Comparison of ENCODE assay signal across 1 cellular context in the genomic region with DNA sequence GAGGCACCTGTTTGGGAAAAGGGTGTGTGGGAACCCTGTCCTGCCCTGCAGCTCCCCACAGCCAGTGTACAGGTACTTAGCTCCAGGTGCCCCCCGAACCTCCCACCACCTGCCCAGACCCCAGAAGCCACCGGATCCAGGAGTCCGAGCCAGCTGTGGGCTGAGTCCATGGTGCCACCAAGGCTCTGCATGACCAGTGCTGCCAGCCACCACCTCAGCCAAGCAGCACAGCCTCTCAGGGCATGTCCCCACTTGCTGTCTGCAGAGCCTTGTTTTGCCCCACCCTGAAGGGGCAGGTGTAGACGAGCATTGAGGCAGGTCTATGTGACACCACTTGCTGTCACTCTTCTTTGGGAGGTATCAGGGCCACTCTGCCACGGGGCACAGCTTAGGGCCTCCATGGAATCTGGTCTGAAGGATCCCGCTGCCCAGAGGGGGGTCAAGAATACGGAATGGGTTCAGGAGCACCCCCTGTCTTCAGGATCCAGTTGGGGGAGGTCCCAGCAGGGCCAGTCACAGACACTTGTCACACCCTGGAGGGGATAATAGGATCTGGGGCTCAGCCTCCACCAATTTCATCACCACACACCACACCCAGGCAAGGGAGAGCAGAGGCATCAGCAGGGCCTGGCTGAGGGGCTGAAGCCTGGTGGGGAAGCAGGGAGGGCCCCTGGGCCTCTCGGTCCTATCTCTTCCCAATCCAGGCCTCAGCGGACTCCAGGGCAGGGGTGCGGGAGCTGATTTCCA.
TF ChIP-seq lines count a peak whose summit lies in the region.

No MANE protein-coding gene starts in this region.

TF ChIP-seq in K562, 482 proteins besides CTCF, POLR2A, EP300 and RAD21:
- TF ChIP-seq CBFB (CRISPR knock-in tag; IDR thresholded peaks at IDR 0.05), result 0 out of 2 replicates have a peak, but pooled peaks have one; percentile 43
- no peak for TF ChIP-seq CBX8 (IDR thresholded peaks at IDR 0.05; ENCODE audit: borderline replicate concordance, extremely low read depth, low read depth, low read length, poor library complexity, severe bottlenecking)
- peak; percentile 57 for TF ChIP-seq ATF3 (IDR thresholded peaks at IDR 0.05)
- no peak for TF ChIP-seq ATF3 (CRISPR knock-in tag; conservative IDR thresholded peaks at IDR 0.05)
- peak; percentile 74 for TF ChIP-seq ZSCAN29 (IDR thresholded peaks at IDR 0.05)
- TF ChIP-seq, protein P1, sequence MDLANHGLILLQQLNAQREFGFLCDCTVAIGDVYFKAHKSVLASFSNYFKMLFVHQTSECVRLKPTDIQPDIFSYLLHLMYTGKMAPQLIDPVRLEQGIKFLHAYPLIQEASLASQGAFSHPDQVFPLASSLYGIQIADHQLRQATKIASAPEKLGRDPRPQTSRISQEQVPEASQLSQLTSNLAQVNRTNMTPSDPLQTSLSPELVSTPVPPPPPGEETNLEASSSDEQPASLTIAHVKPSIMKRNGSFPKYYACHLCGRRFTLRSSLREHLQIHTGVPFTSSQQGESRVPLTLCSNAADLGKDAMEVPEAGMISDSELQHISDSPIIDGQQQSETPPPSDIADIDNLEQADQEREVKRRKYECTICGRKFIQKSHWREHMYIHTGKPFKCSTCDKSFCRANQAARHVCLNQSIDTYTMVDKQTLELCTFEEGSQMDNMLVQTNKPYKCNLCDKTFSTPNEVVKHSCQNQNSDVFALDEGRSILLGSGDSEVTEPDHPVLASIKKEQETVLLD (IDR thresholded peaks at IDR 0.05), result 0 out of 2 replicates have a peak, but pooled peaks have one; percentile 20
- no peak for TF ChIP-seq ZNF175 (CRISPR knock-in tag; IDR thresholded peaks at IDR 0.05; ENCODE audit: low read depth)
